ENCODE assay signal across 10 cellular contexts in genomic region chr10:33772370-33773331, GRCh38.
DNase-seq lines count a peak whose midpoint lies in the region; ATAC-seq and TF ChIP-seq lines count a peak whose summit lies in the region.
"Had no signal": no experiment of that assay in that cellular context is flagged by ENCODE, and none has a peak within 500 bp of the region (broad histone marks: within the 10 kb centered on the region; RNA-seq: fewer than 3 reads in every experiment).

No MANE protein-coding gene starts in this region.

- H3K9me3 ChIP-seq in gastroesophageal sphincter: no peaks in the 10 kb centered on the region
- peaks cover 2% of the 10 kb centered on the region for H3K9me3 ChIP-seq in neuron (ENCODE audit: low read length)

- H3K9me3 Mint-ChIP-seq in GM23338: no peaks in the 10 kb centered on the region
- H3K9me3 Mint-ChIP-seq: stimulated activated naive CD8-positive, alpha-beta T cell treated with anti-CD3 and anti-CD28 coated beads, Interleukin-15, amount 100 ng/mL, for 72 hours had no signal

- H3K27ac ChIP-seq in GM23338 (ENCODE audit: low read depth) (peak overlapping the region; percentile 94), gastroesophageal sphincter (peak overlapping the region in 1 of 4 donors; percentile 22)

- peak; percentile 84 for ATAC-seq in GM23338
- ATAC-seq in gastroesophageal sphincter: peak; percentile 60
- ATAC-seq in HG02884 (IDR thresholded peaks at IDR 0.05; ENCODE audit: unreplicated experiment): no peak
- ATAC-seq: stimulated activated naive CD8-positive, alpha-beta T cell treated with anti-CD3 and anti-CD28 coated beads, Interleukin-15, amount 100 ng/mL, for 72 hours had no signal

- H3K4me3 Mint-ChIP-seq in GM23338: no peak overlapping the region
- H3K4me3 Mint-ChIP-seq: stimulated activated naive CD8-positive, alpha-beta T cell treated with anti-CD3 and anti-CD28 coated beads, Interleukin-15, amount 100 ng/mL, for 72 hours had no signal

- H3K4me3 ChIP-seq in GM23338 (no peak overlapping the region), gastroesophageal sphincter (no peak overlapping the region), neuron (ENCODE audit: low read length) (peak overlapping the region; percentile 22)

- DNase-seq in GM23338 (ENCODE audit: low spot score): peak; percentile 80
- peak; percentile 37 for DNase-seq in NCI-H69 (lab: John Stamatoyannopoulos, UW)
- no peak for DNase-seq in NCI-H1105 treated with DMSO at 0.1 percent for 48 hours (lab: John Stamatoyannopoulos, UW)
- DNase-seq in NCI-H2196 (lab: John Stamatoyannopoulos, UW; ENCODE audit: unreplicated experiment): no peak
- DNase-seq in A172 (ENCODE audit: low spot score): no peak
- DNase-seq: activated gamma-delta T cell; stimulated activated naive CD8-positive, alpha-beta T cell treated with anti-CD3 and anti-CD28 coated beads, Interleukin-15, amount 100 ng/mL, for 72 hours had no signal

- 53 to 58% methylated on average over 14 to 19 of the region's 19 CpGs for WGBS in gastroesophageal sphincter (ENCODE audit: low coverage in 1 of 2), 2 donors

- peaks cover 26% of the 10 kb centered on the region for H3K4me1 Mint-ChIP-seq in GM23338
- H3K4me1 Mint-ChIP-seq: stimulated activated naive CD8-positive, alpha-beta T cell treated with anti-CD3 and anti-CD28 coated beads, Interleukin-15, amount 100 ng/mL, for 72 hours had no signal

- H4K20me1 ChIP-seq in GM23338 (replicated peaks; ENCODE audit: insufficient read depth): no peaks in the 10 kb centered on the region

- TF ChIP-seq CTCF in GM23338 (conservative IDR thresholded peaks at IDR 0.05; ENCODE audit: low read depth in 2 of 2) (no peak), gastroesophageal sphincter (IDR thresholded peaks at IDR 0.05) (no peak)

- no peaks in the 10 kb centered on the region for H3K79me2 ChIP-seq in GM23338 (replicated peaks; ENCODE audit: insufficient read depth)

- H2AFZ ChIP-seq in GM23338 (no peak overlapping the region), neuron (ENCODE audit: low read depth, low read length) (no peak overlapping the region)

- H3K36me3 Mint-ChIP-seq in GM23338 (ENCODE audit: low read depth): no peaks in the 10 kb centered on the region; the same call in 2 of the 3 replicates

- peaks cover 3% of the 10 kb centered on the region for H3K27me3 Mint-ChIP-seq in GM23338 (ENCODE audit: insufficient read depth, low read depth, poor library complexity)
- H3K27me3 Mint-ChIP-seq: stimulated activated naive CD8-positive, alpha-beta T cell treated with anti-CD3 and anti-CD28 coated beads, Interleukin-15, amount 100 ng/mL, for 72 hours had no signal

- H3K4me1 ChIP-seq in GM23338 (ENCODE audit: insufficient read depth) (peaks cover 26% of the 10 kb centered on the region), gastroesophageal sphincter (peaks cover 0 to 12% (median 0%) of the 10 kb centered on the region in 3 donors), neuron (ENCODE audit: insufficient read depth, low read length) (peaks cover 40% of the 10 kb centered on the region)

- no peak for TF ChIP-seq POLR2A in gastroesophageal sphincter (IDR thresholded peaks at IDR 0.05)

- H3K27me3 ChIP-seq in GM23338 (ENCODE audit: insufficient read depth) (no peaks in the 10 kb centered on the region), gastroesophageal sphincter (no peaks in the 10 kb centered on the region), neuron (ENCODE audit: insufficient read depth, low read length) (no peaks in the 10 kb centered on the region)

- H3K4me2 ChIP-seq in GM23338: peak overlapping the region; percentile 45

- peaks cover 32% of the 10 kb centered on the region for H3K9me2 ChIP-seq in GM23338 (ENCODE audit: insufficient read depth)

- peaks cover 15% of the 10 kb centered on the region; the same call in 1 of the 2 replicates for H3F3A ChIP-seq in GM23338 (replicated peaks; ENCODE audit: low read depth)

- TF ChIP-seq EP300 in gastroesophageal sphincter (IDR thresholded peaks at IDR 0.05): no peak

- H3K36me3 ChIP-seq in GM23338 (ENCODE audit: insufficient read depth) (no peaks in the 10 kb centered on the region), gastroesophageal sphincter (no peaks in the 10 kb centered on the region), neuron (ENCODE audit: insufficient read depth, low read length) (no peaks in the 10 kb centered on the region)

- peak overlapping the region; percentile 53 for H3K27ac Mint-ChIP-seq in GM23338
- H3K27ac Mint-ChIP-seq: stimulated activated naive CD8-positive, alpha-beta T cell treated with anti-CD3 and anti-CD28 coated beads, Interleukin-15, amount 100 ng/mL, for 72 hours had no signal

TF ChIP-seq in GM23338, 12 proteins besides CTCF, POLR2A, EP300 and RAD21:
- TF ChIP-seq JUNB (IDR thresholded peaks at IDR 0.05; ENCODE audit: unreplicated experiment) (no peak), ZNF462 (CRISPR knock-in tag; IDR thresholded peaks at IDR 0.05) (no peak), STAT1 (IDR thresholded peaks at IDR 0.05; ENCODE audit: unreplicated experiment) (no peak), NANOG (IDR thresholded peaks at IDR 0.05; ENCODE audit: borderline replicate concordance) (peak; percentile 86), EZH2phosphoT487 (IDR thresholded peaks at IDR 0.05; ENCODE audit: unreplicated experiment) (no peak), CREB1 (CRISPR knock-in tag; IDR thresholded peaks at IDR 0.05; ENCODE audit: low read depth) (peak; percentile 35; the same call in 1 of the 2 replicates)

Comparison
In these comparisons a context has a peak if more than half of its experiments do, and no peak if none do; other contexts are left out.
1. DNase-seq: peak in GM23338 (single experiment) and NCI-H69 (single experiment); none in NCI-H1105 treated with DMSO at 0.1 percent for 48 hours (single experiment), NCI-H2196 (single experiment) and A172 (single experiment).